Comparison of ENCODE assay signal across 15 cellular contexts in the genomic region with DNA sequence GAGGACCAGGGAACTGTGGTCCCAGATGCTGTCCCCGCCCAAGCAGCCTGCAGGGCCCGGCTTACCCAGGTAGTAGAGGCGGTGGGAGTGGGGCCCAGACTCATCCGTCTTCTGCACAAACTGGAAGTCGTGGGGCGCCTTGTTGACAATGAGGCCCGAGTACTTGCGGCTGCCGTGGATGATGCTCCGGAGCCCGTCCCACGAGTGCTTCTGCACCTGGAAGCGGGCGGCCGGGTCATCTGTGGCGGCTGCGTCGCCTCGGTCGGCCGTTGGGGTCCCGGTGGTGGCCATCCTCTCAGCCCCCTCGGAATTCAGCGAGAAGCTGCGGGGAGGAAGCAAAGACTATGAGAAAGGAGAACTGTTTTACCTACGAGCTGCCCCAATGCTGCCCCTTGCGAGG. TPM values are rescaled to one million over a fixed set of nuclear protein-coding genes. Genes with fewer than 3 reads are reported as not detected.
DNase-seq lines count a peak whose midpoint lies in the region; ATAC-seq, FAIRE-seq and TF ChIP-seq lines count a peak whose summit lies in the region.
"Had no signal": no experiment of that assay in that cellular context is flagged by ENCODE, and none has a peak within 500 bp of the region (broad histone marks: within the 10 kb centered on the region; RNA-seq: fewer than 3 reads in every experiment).

No MANE protein-coding gene starts in this region.

- peak overlapping the region; percentile 76 for H3K4me2 ChIP-seq in A549

- no peak for DNase-seq in A549 (ENCODE audit: low read depth in 1 of 2, low spot score in 1 of 2)
- DNase-seq in RKO (ENCODE audit: low spot score) = peak; percentile 37
- DNase-seq in psoas muscle = no peak
- no peak for DNase-seq in head of caudate nucleus
- DNase-seq in foreskin melanocyte = no peak
- DNase-seq in activated CD4-positive, alpha-beta T cell treated with anti-CD3 and anti-CD28 coated beads, Interleukin-2, amount 50 U/mL, for 4 hours = no peak
- DNase-seq: activated effector memory CD4-positive, alpha-beta T cell treated with Interleukin-2 at 50 U/mL for 16 hours; COR-L47; KG1; NCI-H1436 treated with DMSO at 0.1 percent for 48 hours; NCI-H446 treated with DMSO at 0.1 percent for 48 hours had no signal

- H3K4me1 ChIP-seq in A549 (peaks cover 61% of the 10 kb centered on the region), esophagus (ENCODE audit: control insufficient read depth in 2 of 2, insufficient read depth in 2 of 2, low read length in 1 of 2) (peaks cover 0 to 22% of the 10 kb centered on the region in 2 donors), psoas muscle (peaks cover 55% of the 10 kb centered on the region)

- CTCF ChIA-PET in A549 (lab: Yijun Ruan, JAX) = interaction anchor here (1.3 to 1.6 kb wide), 4 partner anchors 8 to 122 kb away, joined by 3 to 6 read pairs (median 3); a partner anchor contains a TSS

- H3K9me3 ChIP-seq in A549 (no peaks in the 10 kb centered on the region), esophagus (ENCODE audit: control insufficient read depth in 2 of 2, insufficient read depth in 1 of 2, low read depth in 1 of 2, low read length in 1 of 2) (no peaks in the 10 kb centered on the region), psoas muscle (no peaks in the 10 kb centered on the region)

- no peak for ATAC-seq in A549
- ATAC-seq in psoas muscle = no peak
- no peak for ATAC-seq in GM19397 (IDR thresholded peaks at IDR 0.05; ENCODE audit: unreplicated experiment)

- TF ChIP-seq POLR2A in A549 (IDR thresholded peaks at IDR 0.05; ENCODE audit: low read length) = no peak

- no peaks in the 10 kb centered on the region for H3K27me3 ChIP-seq in esophagus (ENCODE audit: control insufficient read depth in 1 of 2, insufficient read depth in 2 of 2, low read length in 2 of 2)
- no peaks in the 10 kb centered on the region for H3K27me3 ChIP-seq in psoas muscle (ENCODE audit: insufficient read depth in 3 of 3, low read length in 2 of 3)

- H3K36me3 ChIP-seq in esophagus (ENCODE audit: control insufficient read depth in 2 of 2, insufficient read depth in 2 of 2, low read length in 1 of 2) (peaks cover 12 to 61% of the 10 kb centered on the region in 2 donors), psoas muscle (ENCODE audit: insufficient read depth in 1 of 2, low read depth in 1 of 2) (peaks cover 0 to 66% of the 10 kb centered on the region in 2 donors)

- H3K27ac ChIP-seq in A549 (peak overlapping the region; percentile 86 to 92), esophagus (ENCODE audit: low read depth in 2 of 2, low read length in 1 of 2) (peak overlapping the region; percentile 81 to 92), psoas muscle (peak overlapping the region; percentile 99)

- POLR2A ChIA-PET in A549 (lab: Yijun Ruan, JAX) = interaction anchor here (0.6 to 1.2 kb wide), 4 partner anchors 10 to 41 kb away, joined by 3 to 7 read pairs (median 4); a partner anchor contains a TSS

- TF ChIP-seq EP300 in A549 (IDR thresholded peaks at IDR 0.05) = no peak

- FAIRE-seq in A549 (lab: Jason Lieb, UNC) = no peak
- FAIRE-seq: frontal cortex, G401.6 had no signal

- TF ChIP-seq CTCF in A549 (IDR thresholded peaks at IDR 0.05) (no peak), psoas muscle (IDR thresholded peaks at IDR 0.05) (no peak)

- 93% methylated on average over 21 of the region's 27 CpGs for WGBS in A549 (ENCODE audit: missing lambda C conversion rate)
- WGBS in esophagus, 2 donors = 79 to 91% methylated on average over 26 to 27 of the region's 27 CpGs
- 86 to 91% (median 87%) methylated on average over 27 of the region's 27 CpGs for WGBS in psoas muscle, 3 donors

- H3K4me3 ChIP-seq in A549 (no peak overlapping the region), esophagus (ENCODE audit: low read depth in 1 of 2, low read length in 2 of 2) (no peak overlapping the region), psoas muscle (peak overlapping the region; percentile 17)

- intact Hi-C loops in psoas muscle (cut with DNase I) = loop anchor here (5.0 kb wide), 2 partner anchors 37 to 137 kb away; no protein-coding TSS in a partner anchor
- intact Hi-C loops in head of caudate nucleus (cut with DNase I) = no loop called here

- TF ChIP-seq RAD21 in A549 (conservative IDR thresholded peaks at IDR 0.05 in 1 of 2, IDR thresholded peaks at IDR 0.05 in 1 of 2) = no peak

TF ChIP-seq in A549, 52 proteins besides CTCF, POLR2A, EP300 and RAD21:
- TF ChIP-seq NFE2L2 (conservative IDR thresholded peaks at IDR 0.05; ENCODE audit: low read length) = no peak
- TF ChIP-seq JUN (IDR thresholded peaks at IDR 0.05) = 0 out of 5 replicates have a peak, but pooled peaks of 1 of the 2 experiments have one; percentile 9

RNA-seq across cellular contexts. Expression of a gene that starts 9.6 kb away (rescaled TPM):
- 10.1 and 16.3 TPM in 2 replicates for polyA plus RNA-seq in A549 (2011; rRNA removed)
- 25.3 and 40.1 TPM in 2 replicates for polyA plus RNA-seq in A549 (2012; cell fraction: cytosol; rRNA removed)
- 59.4 and 64.0 TPM in 2 replicates for polyA plus RNA-seq in A549 (2012; cell fraction: nucleus; rRNA removed)
- 52.8 to 65.9 TPM (median 53.5 TPM) in 3 replicates for polyA plus RNA-seq in A549 (2017; fragmentation: RNase III; extraction: RNeasy Plus Mini Kit Qiagen cat#74134 plus additional on column Dnase treatment)
- polyA minus RNA-seq in A549 (2011; rRNA and poly(A)+ RNA removed) = 19.5 and 23.4 TPM in 2 replicates
- polyA plus RNA-seq in esophagus = 10 to 100 TPM; 24.3 to 29.2 TPM
- 10 to 100 TPM; 55.9 to 97.4 (median 78.6) TPM for total RNA-seq in psoas muscle
- polyA plus RNA-seq in psoas muscle = 100 to 1,000 TPM in 2 of 3 donors, 10 to 100 TPM in 1; 64.6 to 138 (median 108) TPM

RNA-seq across cellular contexts. Expression of a gene that starts 43.9 kb away (rescaled TPM):
- polyA plus RNA-seq in A549 (2011; rRNA removed) (62.1 and 63.3 TPM in 2 replicates), A549 (2017; fragmentation: RNase III; extraction: RNeasy Plus Mini Kit Qiagen cat#74134 plus additional on column Dnase treatment) (101 to 107 TPM (median 104 TPM) in 3 replicates), esophagus (10 to 100 TPM; 22.9 to 67.5 TPM), psoas muscle (100 to 1,000 TPM in 1 of 3 donors, 10 to 100 TPM in 2; 23.9 to 164 (median 40.0) TPM)
- 191 and 198 TPM in 2 replicates for polyA plus RNA-seq in A549 (2012; cell fraction: cytosol; rRNA removed)
- polyA plus RNA-seq in A549 (2012; cell fraction: nucleus; rRNA removed) = 105 and 146 TPM in 2 replicates
- 26.6 and 34.4 TPM in 2 replicates for polyA minus RNA-seq in A549 (2011; rRNA and poly(A)+ RNA removed)
- total RNA-seq in psoas muscle = 10 to 100 TPM; 11.4 to 24.0 (median 19.1) TPM
